34 cellular contexts compared by ENCODE assay signal in the genomic region with DNA sequence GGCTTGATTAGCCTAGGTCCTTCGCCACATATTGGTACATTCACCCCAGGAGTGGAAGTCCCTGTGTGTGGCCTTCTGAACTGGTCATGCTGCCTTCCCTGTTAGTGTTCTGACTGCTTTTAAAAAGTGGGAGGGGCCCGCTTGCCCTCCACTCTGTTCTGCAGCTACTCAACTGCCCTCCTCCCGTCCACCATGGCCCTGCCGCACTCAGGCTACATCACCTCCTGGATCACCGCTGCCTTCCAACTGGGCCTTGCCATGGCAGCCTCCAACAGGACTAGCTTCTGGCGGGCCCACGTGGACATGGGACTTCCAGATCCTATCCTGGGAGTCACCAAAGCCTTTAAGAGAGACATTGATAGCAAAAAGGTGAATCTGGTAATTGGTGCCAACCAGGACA.
"Had no signal": no experiment of that assay in that cellular context is flagged by ENCODE, and none has a peak within 500 bp of the region (broad histone marks: within the 10 kb centered on the region; RNA-seq: fewer than 3 reads in every experiment).

No MANE protein-coding gene starts in this region.

- DNase-seq: Karpas-422, Kasumi-1, KG1, MG63, MM.1S, MV-4-11, NCI-H1048, NCI-H1092, NCI-H1092 treated with DMSO at 0.1 percent for 48 hours, NCI-H1105, NCI-H1105 treated with DMSO at 0.1 percent for 48 hours, NCI-H1417, NCI-H1417 treated with DMSO at 0.1 percent for 48 hours, NCI-H1436, NCI-H1436 treated with DMSO at 0.1 percent for 48 hours, NCI-H146, NCI-H1694, NCI-H1694 treated with DMSO at 0.1 percent for 48 hours, NCI-H187, NCI-H187 treated with DMSO at 0.1 percent for 48 hours, NCI-H1930, NCI-H2029, NCI-H2029 treated with DMSO at 0.1 percent for 48 hours, NCI-H2081, NCI-H2081 treated with DMSO at 0.1 percent for 48 hours, NCI-H2107, NCI-H2171, NCI-H2171 treated with DMSO at 0.1 percent for 48 hours, NCI-H2227 treated with DMSO at 0.1 percent for 48 hours, NCI-H226, NCI-H345, NCI-H446, NCI-H446 treated with DMSO at 0.1 percent for 48 hours had no signal

- H3K4me3 ChIP-seq: MG63 had no signal

- H3K36me3 ChIP-seq: MG63 had no signal

- H3K27ac ChIP-seq: KMS-11 had no signal

- H3K9ac ChIP-seq: KMS-11 had no signal

- H3K27me3 ChIP-seq: MG63 had no signal

- H3K4me2 ChIP-seq: KMS-11 had no signal
